ENCODE assay signal across 13 cellular contexts in the genomic region with DNA sequence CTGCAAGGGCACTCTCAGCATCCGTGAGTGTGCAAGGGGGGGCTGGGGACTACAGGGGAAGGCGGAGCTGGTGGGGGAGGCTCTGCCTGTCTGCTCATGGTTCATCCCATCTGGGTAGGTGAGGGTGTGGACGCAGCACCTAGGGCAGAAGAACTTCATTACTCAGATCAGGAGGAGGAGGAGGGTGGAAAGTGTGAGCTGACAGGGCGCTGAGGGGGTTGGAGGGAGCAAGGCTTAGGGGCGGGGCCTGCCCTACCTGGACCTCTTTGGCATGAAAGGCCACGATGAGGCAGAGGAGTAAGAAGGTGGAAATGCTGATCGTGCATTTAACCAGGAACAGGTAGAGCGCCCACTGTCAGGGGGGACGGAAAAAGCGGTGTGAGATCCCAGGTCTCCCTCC. TPM values are rescaled to one million over a fixed set of nuclear protein-coding genes. Genes with fewer than 3 reads are reported as not detected.
A peak's percentile ranks its signal among the peaks of the same experiment; 100 is the strongest.
DNase-seq lines count a peak whose midpoint lies in the region; ATAC-seq and TF ChIP-seq lines count a peak whose summit lies in the region.
"Had no signal": no experiment of that assay in that cellular context is flagged by ENCODE, and none has a peak within 500 bp of the region (broad histone marks: within the 10 kb centered on the region; RNA-seq: fewer than 3 reads in every experiment).

No MANE protein-coding gene starts in this region.

- intact Hi-C loops in activated T-helper 1 cell treated with anti-CD3 and anti-CD28 coated beads, Interleukin-12 subunit alpha, Interleukin-12 subunit beta, Interleukin-2, Interleukin-4 antibody, amounts not matched to agents 30 ng/mL and 10 ng/mL and 1 ng/mL, durations not matched to agents 14 hours and 24 hours and 36 hours (cut with micrococcal nuclease), result loop anchor here (1.0 kb wide), 1 partner anchor 11 kb away; no protein-coding TSS in a partner anchor

- no peaks in the 10 kb centered on the region for H3K27me3 Mint-ChIP-seq in CD4-positive, CD25-positive, alpha-beta regulatory T cell
- H3K27me3 Mint-ChIP-seq in activated T-helper 1 cell treated with anti-CD3 and anti-CD28 coated beads, Interleukin-12 subunit alpha, Interleukin-12 subunit beta, Interleukin-2, Interleukin-4 antibody, amounts not matched to agents 30 ng/mL and 10 ng/mL and 1 ng/mL, durations not matched to agents 14 hours and 24 hours and 36 hours (ENCODE audit: insufficient read depth), result no peaks in the 10 kb centered on the region

- CTCF ChIA-PET in RWPE1 (lab: Yijun Ruan, JAX), result interaction anchor here (1.9 kb wide), 1 partner anchor 10 kb away, joined by 7 read pairs; no protein-coding TSS in a partner anchor

- H3K27ac ChIP-seq in CD4-positive, CD25-positive, alpha-beta regulatory T cell (ENCODE audit: insufficient read depth, low read length, poor library complexity, severe bottlenecking), result peak overlapping the region; percentile 77
- H3K27ac ChIP-seq in RWPE1, result peak overlapping the region; percentile 96
- H3K27ac ChIP-seq in substantia nigra (ENCODE audit: low read depth, low read length, poor library complexity, severe bottlenecking), result no peak overlapping the region

- peaks cover 8% of the 10 kb centered on the region for H3K36me3 Mint-ChIP-seq in CD4-positive, CD25-positive, alpha-beta regulatory T cell
- peaks cover 49% of the 10 kb centered on the region for H3K36me3 Mint-ChIP-seq in activated T-helper 1 cell treated with anti-CD3 and anti-CD28 coated beads, Interleukin-12 subunit alpha, Interleukin-12 subunit beta, Interleukin-2, Interleukin-4 antibody, amounts not matched to agents 30 ng/mL and 10 ng/mL and 1 ng/mL, durations not matched to agents 14 hours and 24 hours and 36 hours (ENCODE audit: low read depth)

- H3K9me3 Mint-ChIP-seq in CD4-positive, CD25-positive, alpha-beta regulatory T cell, result no peaks in the 10 kb centered on the region
- no peaks in the 10 kb centered on the region for H3K9me3 Mint-ChIP-seq in activated T-helper 1 cell treated with anti-CD3 and anti-CD28 coated beads, Interleukin-12 subunit alpha, Interleukin-12 subunit beta, Interleukin-2, Interleukin-4 antibody, amounts not matched to agents 30 ng/mL and 10 ng/mL and 1 ng/mL, durations not matched to agents 14 hours and 24 hours and 36 hours

- ATAC-seq in CD4-positive, CD25-positive, alpha-beta regulatory T cell (ENCODE audit: low read depth in 2 of 2), result no peak
- ATAC-seq: Panc1 had no signal

- H3K27ac Mint-ChIP-seq in CD4-positive, CD25-positive, alpha-beta regulatory T cell, result peak overlapping the region; percentile 92 to 97 (median 92)
- peak overlapping the region; percentile 83 for H3K27ac Mint-ChIP-seq in activated T-helper 1 cell treated with anti-CD3 and anti-CD28 coated beads, Interleukin-12 subunit alpha, Interleukin-12 subunit beta, Interleukin-2, Interleukin-4 antibody, amounts not matched to agents 30 ng/mL and 10 ng/mL and 1 ng/mL, durations not matched to agents 14 hours and 24 hours and 36 hours

- no peaks in the 10 kb centered on the region for H3K9me3 ChIP-seq in CD4-positive, CD25-positive, alpha-beta regulatory T cell (ENCODE audit: control insufficient read depth in 2 of 2, low read length in 2 of 2)

- TF ChIP-seq CTCF in RWPE1 (conservative IDR thresholded peaks at IDR 0.05; ENCODE audit: low read depth), result no peak

- H3K4me1 Mint-ChIP-seq in CD4-positive, CD25-positive, alpha-beta regulatory T cell, result peaks cover 7 to 65% (median 39%) of the 10 kb centered on the region in 4 donors
- H3K4me1 Mint-ChIP-seq in activated T-helper 1 cell treated with anti-CD3 and anti-CD28 coated beads, Interleukin-12 subunit alpha, Interleukin-12 subunit beta, Interleukin-2, Interleukin-4 antibody, amounts not matched to agents 30 ng/mL and 10 ng/mL and 1 ng/mL, durations not matched to agents 14 hours and 24 hours and 36 hours (ENCODE audit: low read depth), result peaks cover 57% of the 10 kb centered on the region

- H3K4me3 Mint-ChIP-seq in CD4-positive, CD25-positive, alpha-beta regulatory T cell, result peak overlapping the region; percentile 68 to 95 (median 78)
- peak overlapping the region; percentile 85 for H3K4me3 Mint-ChIP-seq in activated T-helper 1 cell treated with anti-CD3 and anti-CD28 coated beads, Interleukin-12 subunit alpha, Interleukin-12 subunit beta, Interleukin-2, Interleukin-4 antibody, amounts not matched to agents 30 ng/mL and 10 ng/mL and 1 ng/mL, durations not matched to agents 14 hours and 24 hours and 36 hours

- peaks cover 22% of the 10 kb centered on the region for H3K36me3 ChIP-seq in CD4-positive, CD25-positive, alpha-beta regulatory T cell (ENCODE audit: control insufficient read depth, insufficient read depth, low read length)

- no peaks in the 10 kb centered on the region for H3K27me3 ChIP-seq in CD4-positive, CD25-positive, alpha-beta regulatory T cell (ENCODE audit: control insufficient read depth, insufficient read depth, low read length)

- H3K4me1 ChIP-seq in CD4-positive, CD25-positive, alpha-beta regulatory T cell (ENCODE audit: control insufficient read depth, insufficient read depth, low read length, poor library complexity, severe bottlenecking), result peaks cover 60% of the 10 kb centered on the region

- DNase-seq in CD4-positive, CD25-positive, alpha-beta regulatory T cell, result peak in 1 of 3 donors; percentile 45
- DNase-seq in RWPE1 (ENCODE audit: low spot score), result no peak
- DNase-seq in activated T-helper 1 cell treated with anti-CD3 and anti-CD28 coated beads, Interleukin-12 subunit alpha, Interleukin-12 subunit beta, Interleukin-2, Interleukin-4 antibody, amounts not matched to agents 30 ng/mL and 10 ng/mL and 1 ng/mL, durations not matched to agents 14 hours and 24 hours and 36 hours (ENCODE audit: low spot score), result no peak
- DNase-seq in stimulated activated CD4-positive, alpha-beta T cell treated with anti-CD3 and anti-CD28 coated beads, Interleukin-12 subunit alpha, Interleukin-12 subunit beta, amount 100 ng/mL, for 4 hours, result peak; percentile 74
- no peak for DNase-seq in NCI-H1417 treated with DMSO at 0.1 percent for 48 hours (lab: John Stamatoyannopoulos, UW)
- no peak for DNase-seq in midbrain (lab: John Stamatoyannopoulos, UW)
- DNase-seq in substantia nigra (lab: John Stamatoyannopoulos, UW), result no peak
- no peak for DNase-seq in cerebellar cortex (ENCODE audit: low spot score)
- DNase-seq: caudate nucleus, NCI-H187 treated with DMSO at 0.1 percent for 48 hours, posterior cingulate gyrus had no signal

- no peak overlapping the region for H3K4me3 ChIP-seq in CD4-positive, CD25-positive, alpha-beta regulatory T cell (ENCODE audit: low read depth, low read length)

- POLR2A ChIA-PET in RWPE1 (lab: Yijun Ruan, JAX; ENCODE audit: low non-redundant PET), result no interaction called here

RNA-seq across cellular contexts. Expression of gene KCNN4, which starts 4.5 kb away (rescaled TPM):
- total RNA-seq in CD4-positive, CD25-positive, alpha-beta regulatory T cell, result 56.1 TPM
- polyA plus RNA-seq in CD4-positive, CD25-positive, alpha-beta regulatory T cell, result 10 to 100 TPM; 16.7 to 33.0 (median 30.1) TPM
- 183 and 185 TPM in 2 replicates for total RNA-seq in activated T-helper 1 cell treated with anti-CD3 and anti-CD28 coated beads, Interleukin-12 subunit alpha, Interleukin-12 subunit beta, Interleukin-2, Interleukin-4 antibody, amounts not matched to agents 30 ng/mL and 10 ng/mL and 1 ng/mL, durations not matched to agents 14 hours and 24 hours and 36 hours
- total RNA-seq: HT-29 had no signal

RNA-seq across cellular contexts. Expression of gene SMG9, which starts 21.5 kb away (rescaled TPM):
- total RNA-seq in CD4-positive, CD25-positive, alpha-beta regulatory T cell, result 40.7 TPM
- 1 to 10 TPM; 3.4 to 7.0 (median 5.8) TPM for polyA plus RNA-seq in CD4-positive, CD25-positive, alpha-beta regulatory T cell
- 86.6 and 89.2 TPM in 2 replicates for total RNA-seq in activated T-helper 1 cell treated with anti-CD3 and anti-CD28 coated beads, Interleukin-12 subunit alpha, Interleukin-12 subunit beta, Interleukin-2, Interleukin-4 antibody, amounts not matched to agents 30 ng/mL and 10 ng/mL and 1 ng/mL, durations not matched to agents 14 hours and 24 hours and 36 hours

RNA-seq across cellular contexts. Expression of gene LYPD5, which starts 26.0 kb away (rescaled TPM):
- total RNA-seq in CD4-positive, CD25-positive, alpha-beta regulatory T cell, result not detected
- polyA plus RNA-seq in CD4-positive, CD25-positive, alpha-beta regulatory T cell, result under 1 TPM in 1 of 4 donors, not detected in 3; 0.60 TPM
- total RNA-seq in activated T-helper 1 cell treated with anti-CD3 and anti-CD28 coated beads, Interleukin-12 subunit alpha, Interleukin-12 subunit beta, Interleukin-2, Interleukin-4 antibody, amounts not matched to agents 30 ng/mL and 10 ng/mL and 1 ng/mL, durations not matched to agents 14 hours and 24 hours and 36 hours, result 0.29 TPM in 1 of 2 replicates, not detected in the other

RNA-seq across cellular contexts. Expression of gene ZNF283, which starts 50.8 kb away (rescaled TPM):
- 6.0 TPM for total RNA-seq in CD4-positive, CD25-positive, alpha-beta regulatory T cell
- 1 to 10 TPM; 1.4 to 5.1 (median 3.7) TPM for polyA plus RNA-seq in CD4-positive, CD25-positive, alpha-beta regulatory T cell
- total RNA-seq in activated T-helper 1 cell treated with anti-CD3 and anti-CD28 coated beads, Interleukin-12 subunit alpha, Interleukin-12 subunit beta, Interleukin-2, Interleukin-4 antibody, amounts not matched to agents 30 ng/mL and 10 ng/mL and 1 ng/mL, durations not matched to agents 14 hours and 24 hours and 36 hours, result 4.0 and 4.8 TPM in 2 replicates
